16 cellular contexts compared by ENCODE assay signal in the genomic region with DNA sequence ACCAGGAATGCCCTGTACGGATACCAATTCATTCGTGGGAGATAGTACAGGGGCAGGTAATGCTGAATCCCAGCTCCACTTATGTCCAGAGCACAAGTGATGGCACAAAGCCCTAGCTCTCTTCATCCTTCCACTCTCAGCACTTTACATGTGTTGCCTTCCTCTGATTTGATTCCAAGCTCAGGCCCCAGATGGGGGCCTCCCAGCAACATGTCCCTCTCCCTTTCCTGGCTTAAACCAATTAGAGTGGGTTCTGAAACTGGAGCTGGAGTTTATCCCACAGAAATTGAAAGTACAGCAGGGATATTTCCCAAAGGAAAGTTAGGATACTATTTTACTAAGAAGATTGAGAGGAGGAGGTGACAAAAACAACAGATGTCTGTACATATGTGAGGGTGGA.
"Had no signal": no experiment of that assay in that cellular context is flagged by ENCODE, and none has a peak within 500 bp of the region (broad histone marks: within the 10 kb centered on the region; RNA-seq: fewer than 3 reads in every experiment).

No MANE protein-coding gene starts in this region.

- H3K4me3 Mint-ChIP-seq: activated CD4-positive, alpha-beta memory T cell treated with anti-CD3 and anti-CD28 coated beads, Interleukin-2, amount 10 ng/mL, durations not matched to agents 7 days and 5 days; activated CD4-positive, alpha-beta T cell treated with anti-CD3 and anti-CD28 coated beads, Interleukin-2, amount 10 ng/mL, durations not matched to agents 24 days and 14 days; activated naive CD4-positive, alpha-beta T cell treated with anti-CD3 and anti-CD28 coated beads, Interleukin-2, amount 10 ng/mL, durations not matched to agents 7 days and 5 days; activated naive CD8-positive, alpha-beta T cell treated with anti-CD3 and anti-CD28 coated beads, Interleukin-2, amount 50 U/mL, for 24 hours; naive thymus-derived CD4-positive, alpha-beta T cell; neural progenitor cell; stimulated activated naive CD8-positive, alpha-beta T cell treated with anti-CD3 and anti-CD28 coated beads, Interleukin-15, amount 100 ng/mL, for 72 hours; T-helper 1 cell treated with Interleukin-12 subunit alpha and Interleukin-12 subunit beta and Interleukin-4 antibody, amounts not matched to agents 30 μg/mL and 1 μg/mL, for 36 hours had no signal

- ATAC-seq: activated naive CD8-positive, alpha-beta T cell treated with anti-CD3 and anti-CD28 coated beads, Interleukin-2, amount 50 U/mL, for 24 hours; heart right ventricle; left lobe of liver; naive thymus-derived CD4-positive, alpha-beta T cell; stimulated activated naive CD8-positive, alpha-beta T cell treated with anti-CD3 and anti-CD28 coated beads, Interleukin-15, amount 100 ng/mL, for 72 hours had no signal

- H3K27me3 Mint-ChIP-seq: activated CD4-positive, alpha-beta memory T cell treated with anti-CD3 and anti-CD28 coated beads, Interleukin-2, amount 10 ng/mL, durations not matched to agents 7 days and 5 days; activated CD4-positive, alpha-beta T cell treated with anti-CD3 and anti-CD28 coated beads, Interleukin-2, amount 10 ng/mL, durations not matched to agents 24 days and 14 days; activated naive CD4-positive, alpha-beta T cell treated with anti-CD3 and anti-CD28 coated beads, Interleukin-2, amount 10 ng/mL, durations not matched to agents 7 days and 5 days; activated naive CD8-positive, alpha-beta T cell treated with anti-CD3 and anti-CD28 coated beads, Interleukin-2, amount 50 U/mL, for 24 hours; naive thymus-derived CD4-positive, alpha-beta T cell had no signal

- H3K9me3 ChIP-seq: heart right ventricle, prostate gland, suprapubic skin, tibial nerve had no signal

- H3K27ac Mint-ChIP-seq: activated CD4-positive, alpha-beta memory T cell treated with anti-CD3 and anti-CD28 coated beads, Interleukin-2, amount 10 ng/mL, durations not matched to agents 7 days and 5 days; activated CD4-positive, alpha-beta T cell treated with anti-CD3 and anti-CD28 coated beads, Interleukin-2, amount 10 ng/mL, durations not matched to agents 24 days and 14 days; activated naive CD4-positive, alpha-beta T cell treated with anti-CD3 and anti-CD28 coated beads, Interleukin-2, amount 10 ng/mL, durations not matched to agents 7 days and 5 days; activated naive CD8-positive, alpha-beta T cell treated with anti-CD3 and anti-CD28 coated beads, Interleukin-2, amount 50 U/mL, for 24 hours; neural progenitor cell; stimulated activated naive CD8-positive, alpha-beta T cell treated with anti-CD3 and anti-CD28 coated beads, Interleukin-15, amount 100 ng/mL, for 72 hours; T-helper 1 cell treated with Interleukin-12 subunit alpha and Interleukin-12 subunit beta and Interleukin-4 antibody, amounts not matched to agents 30 μg/mL and 1 μg/mL, for 36 hours had no signal

- H3K9me3 Mint-ChIP-seq: activated naive CD8-positive, alpha-beta T cell treated with anti-CD3 and anti-CD28 coated beads, Interleukin-2, amount 50 U/mL, for 24 hours; neural progenitor cell; stimulated activated naive CD8-positive, alpha-beta T cell treated with anti-CD3 and anti-CD28 coated beads, Interleukin-15, amount 100 ng/mL, for 72 hours had no signal

- DNase-seq: activated CD4-positive, alpha-beta memory T cell treated with anti-CD3 and anti-CD28 coated beads, Interleukin-2, amount 10 ng/mL, durations not matched to agents 7 days and 5 days; activated CD4-positive, alpha-beta T cell treated with anti-CD3 and anti-CD28 coated beads, Interleukin-2, amount 10 ng/mL, durations not matched to agents 24 days and 14 days; activated CD4-positive, CD25-positive, alpha-beta regulatory T cell; activated effector memory CD4-positive, alpha-beta T cell treated with anti-CD3 and anti-CD28 coated beads, Interleukin-2, amount 50 U/mL, for 16 hours; activated naive CD4-positive, alpha-beta T cell treated with anti-CD3 and anti-CD28 coated beads, Interleukin-2, amount 10 ng/mL, durations not matched to agents 7 days and 5 days; activated naive CD8-positive, alpha-beta T cell treated with anti-CD3 and anti-CD28 coated beads, Interleukin-2, amount 50 U/mL, for 24 hours; heart right ventricle; naive thymus-derived CD4-positive, alpha-beta T cell; stimulated activated CD4-positive, alpha-beta T cell treated with anti-CD3 and anti-CD28 coated beads, Interleukin-4, amount 100 ng/mL, for 4 hours; stimulated activated naive CD8-positive, alpha-beta T cell treated with anti-CD3 and anti-CD28 coated beads, Interleukin-15, amount 100 ng/mL, for 72 hours had no signal

- H3K36me3 Mint-ChIP-seq: activated naive CD4-positive, alpha-beta T cell treated with anti-CD3 and anti-CD28 coated beads, Interleukin-2, amount 10 ng/mL, durations not matched to agents 7 days and 5 days; neural progenitor cell had no signal
